In genomic region chrX:123186796-123187195, GRCh38 we compare ENCODE assay signal across 18 cellular contexts. TPM values are rescaled to one million over a fixed set of nuclear protein-coding genes. Genes with fewer than 3 reads are reported as not detected.
DNase-seq lines count a peak whose midpoint lies in the region; ATAC-seq and TF ChIP-seq lines count a peak whose summit lies in the region.
"Had no signal": no experiment of that assay in that cellular context is flagged by ENCODE, and none has a peak within 500 bp of the region (broad histone marks: within the 10 kb centered on the region; RNA-seq: fewer than 3 reads in every experiment).

No MANE protein-coding gene starts in this region.

- no peak for TF ChIP-seq RAD21 in neural cell (conservative IDR thresholded peaks at IDR 0.05)

- peaks cover 0 to 1% of the 10 kb centered on the region in 2 donors for H3K4me1 Mint-ChIP-seq in effector memory CD8-positive, alpha-beta T cell (ENCODE audit: low read depth in 2 of 2)

- H3K27me3 ChIP-seq in neural cell (ENCODE audit: insufficient read depth, low read depth, low read length) (no peaks in the 10 kb centered on the region), upper lobe of right lung (no peaks in the 10 kb centered on the region)
- H3K27me3 ChIP-seq: BE2C had no signal

- intact Hi-C loops in upper lobe of right lung (cut with DNase I) (no loop called here), left ventricle myocardium superior (cut with micrococcal nuclease) (no loop called here)

- no peak for DNase-seq in AG09309 (ENCODE audit: low read depth)
- DNase-seq in amniotic stem cell (lab: John Stamatoyannopoulos, UW), result peak; percentile 19
- DNase-seq in fibroblast of gingiva (ENCODE audit: low read depth), result peak; percentile 35
- no peak for DNase-seq in upper lobe of right lung
- DNase-seq in effector memory CD8-positive, alpha-beta T cell, result no peak
- DNase-seq in left ventricle myocardium superior, result no peak
- DNase-seq: BE2C; CD8-positive, alpha-beta T cell; DMS79; GOT3; NCI-H1436; NCI-H510A treated with DMSO at 0.1 percent for 48 hours had no signal

- H2AFZ ChIP-seq in neural cell (ENCODE audit: low read depth, low read length), result no peak overlapping the region

- H3K36me3 Mint-ChIP-seq in effector memory CD8-positive, alpha-beta T cell (ENCODE audit: insufficient read depth), result no peaks in the 10 kb centered on the region
- H3K36me3 Mint-ChIP-seq: CD8-positive, alpha-beta T cell had no signal

- no peaks in the 10 kb centered on the region for H3K79me2 ChIP-seq in neural cell (replicated peaks; ENCODE audit: insufficient read depth, low read length)

- no peaks in the 10 kb centered on the region for H3K9me3 Mint-ChIP-seq in effector memory CD8-positive, alpha-beta T cell
- H3K9me3 Mint-ChIP-seq: CD8-positive, alpha-beta T cell had no signal

- TF ChIP-seq CTCF in AG09309 (IDR thresholded peaks at IDR 0.05; ENCODE audit: control insufficient read depth, insufficient read depth, low read depth, low read length, missing control alignments) (no peak), neural cell (IDR thresholded peaks at IDR 0.05; ENCODE audit: poor library complexity, severe bottlenecking) (no peak), upper lobe of right lung (IDR thresholded peaks at IDR 0.05) (no peak)

- H3K9ac ChIP-seq in neural cell (ENCODE audit: low read length), result no peak overlapping the region

- no peak overlapping the region for H3K4me2 ChIP-seq in neural cell (ENCODE audit: low read length)

- no peaks in the 10 kb centered on the region for H4K20me1 ChIP-seq in neural cell (ENCODE audit: insufficient read depth)

- H3K27me3 Mint-ChIP-seq in effector memory CD8-positive, alpha-beta T cell, result peaks cover 12 to 31% of the 10 kb centered on the region in 2 donors

- H3K4me3 ChIP-seq in AG09309 (ENCODE audit: control insufficient read depth, low read depth, low read length) (peak overlapping the region; percentile 49), neural cell (ENCODE audit: low read length) (peak overlapping the region; percentile 73), upper lobe of right lung (no peak overlapping the region)
- H3K4me3 ChIP-seq: GM12878, K562 had no signal

- no peak for TF ChIP-seq EP300 in neural cell (conservative IDR thresholded peaks at IDR 0.05; ENCODE audit: poor library complexity, severe bottlenecking)

- no peaks in the 10 kb centered on the region for H3K9me2 ChIP-seq in neural cell (ENCODE audit: insufficient read depth, low read length)

- no peaks in the 10 kb centered on the region for H3F3A ChIP-seq in neural cell (ENCODE audit: insufficient read depth, low read length, poor library complexity, severe bottlenecking)

- ATAC-seq in upper lobe of right lung, result no peak
- ATAC-seq in GM18873 (IDR thresholded peaks at IDR 0.05; ENCODE audit: low FRiP score, unreplicated experiment), result no peak
- ATAC-seq in effector memory CD8-positive, alpha-beta T cell (replicated peaks), result no peak
- no peak for ATAC-seq in left ventricle myocardium superior
- ATAC-seq: CD8-positive, alpha-beta T cell; GM12878; K562 had no signal

- H3K27ac ChIP-seq in neural cell (ENCODE audit: low read length) (no peak overlapping the region), upper lobe of right lung (no peak overlapping the region)

- no peak overlapping the region for H3K4me3 Mint-ChIP-seq in effector memory CD8-positive, alpha-beta T cell
- H3K4me3 Mint-ChIP-seq: CD8-positive, alpha-beta T cell had no signal

- no peak overlapping the region for H3K27ac Mint-ChIP-seq in effector memory CD8-positive, alpha-beta T cell
- H3K27ac Mint-ChIP-seq: CD8-positive, alpha-beta T cell had no signal

- H3K36me3 ChIP-seq in neural cell (ENCODE audit: insufficient read depth, low read length), result no peaks in the 10 kb centered on the region
- H3K36me3 ChIP-seq in upper lobe of right lung, result no peaks in the 10 kb centered on the region
- H3K36me3 ChIP-seq: BE2C had no signal

- H3K4me1 ChIP-seq in upper lobe of right lung, result no peaks in the 10 kb centered on the region
- H3K4me1 ChIP-seq: BE2C had no signal

- H3K9me3 ChIP-seq in neural cell (ENCODE audit: low read length) (no peaks in the 10 kb centered on the region), upper lobe of right lung (no peaks in the 10 kb centered on the region)
- H3K9me3 ChIP-seq: BE2C had no signal

TF ChIP-seq in neural cell, 6 proteins besides CTCF, POLR2A, EP300 and RAD21:
- no peak for TF ChIP-seq REST (IDR thresholded peaks at IDR 0.05; ENCODE audit: borderline replicate concordance)
- no peak for TF ChIP-seq TAF1 (IDR thresholded peaks at IDR 0.05; ENCODE audit: low read depth)
- no peak for TF ChIP-seq EZH2 (IDR thresholded peaks at IDR 0.05; ENCODE audit: borderline replicate concordance, insufficient read depth, low read length, poor library complexity, severe bottlenecking)
- TF ChIP-seq POLR2AphosphoS5 (IDR thresholded peaks at IDR 0.05), result no peak
- no peak for TF ChIP-seq SMC3 (conservative IDR thresholded peaks at IDR 0.05; ENCODE audit: poor library complexity)
- TF ChIP-seq MXI1 (conservative IDR thresholded peaks at IDR 0.05; ENCODE audit: poor library complexity, severe bottlenecking), result no peak

RNA-seq across cellular contexts. Expression of gene GRIA3, which starts 2.7 kb away (rescaled TPM):
- polyA plus RNA-seq in neural cell, result 7.5 and 7.8 TPM in 2 replicates
- polyA minus RNA-seq in neural cell, result 14.1 and 16.3 TPM in 2 replicates
- total RNA-seq in upper lobe of right lung (not detected), left ventricle myocardium superior (0.59 TPM)
- total RNA-seq: A673; CD8-positive, alpha-beta T cell; G401; K562 had no signal

Comparison
In these comparisons a context has a peak if more than half of its experiments do, and no peak if none do; other contexts are left out.
1. DNase-seq: peak in amniotic stem cell (single experiment) and fibroblast of gingiva (single experiment); none in AG09309 (single experiment), upper lobe of right lung (single experiment), effector memory CD8-positive, alpha-beta T cell (0 of 3) and left ventricle myocardium superior (single experiment).